17 cellular contexts compared by ENCODE assay signal in the genomic region with DNA sequence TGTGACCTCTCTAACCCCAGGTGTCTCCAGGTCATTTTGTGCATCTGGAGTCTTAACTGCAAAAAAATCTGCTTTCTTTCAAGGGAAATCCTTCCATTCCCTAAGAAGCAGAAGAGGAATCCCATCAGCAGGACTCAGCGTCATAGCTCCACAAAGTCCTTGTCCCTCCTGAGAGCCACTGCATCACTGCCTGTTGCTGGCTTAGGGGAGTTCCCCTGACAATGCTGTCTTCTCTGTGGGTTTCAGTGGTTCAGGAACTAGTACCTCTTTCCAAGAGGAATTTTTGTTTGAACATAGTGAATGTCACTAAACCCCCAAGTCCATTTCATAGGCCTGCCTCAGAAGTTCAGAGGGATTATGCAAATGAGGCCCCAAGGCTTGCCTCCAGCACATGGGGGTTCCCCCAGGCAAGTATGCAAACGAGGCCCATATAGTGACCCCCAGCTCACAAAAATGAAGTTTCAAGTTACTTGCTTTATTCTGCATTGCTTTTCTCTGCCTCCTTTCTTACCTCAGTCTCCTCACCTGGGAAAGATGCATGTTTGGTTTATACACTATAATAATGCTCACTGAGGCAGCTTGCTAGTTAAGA.
A peak's percentile ranks its signal among the peaks of the same experiment; 100 is the strongest.
DNase-seq lines count a peak whose midpoint lies in the region; ATAC-seq and TF ChIP-seq lines count a peak whose summit lies in the region.
"Had no signal": no experiment of that assay in that cellular context is flagged by ENCODE, and none has a peak within 500 bp of the region (broad histone marks: within the 10 kb centered on the region; RNA-seq: fewer than 3 reads in every experiment).

No MANE protein-coding gene starts in this region.

- in situ Hi-C loops in GM13976 (cut with MboI; ENCODE audit: low sequenced_read_pairs, unreplicated experiment): no loop called here

- POLR2A ChIA-PET in RWPE1 (lab: Yijun Ruan, JAX; ENCODE audit: low non-redundant PET): no interaction called here

- H3K27ac ChIP-seq in RWPE1: no peak overlapping the region
- H3K27ac ChIP-seq: A549, esophagus squamous epithelium, left ventricle myocardium inferior, psoas muscle, suprapubic skin had no signal

- no peak for TF ChIP-seq CTCF in GM13976 (IDR thresholded peaks at IDR 0.05; ENCODE audit: borderline replicate concordance, control extremely low read depth, extremely low read depth, insufficient read depth, missing control alignments)
- TF ChIP-seq CTCF in RWPE1 (conservative IDR thresholded peaks at IDR 0.05; ENCODE audit: low read depth): no peak

- CTCF ChIA-PET in RWPE1 (lab: Yijun Ruan, JAX): interaction anchor here (0.5 kb wide), 1 partner anchor 11 kb away, joined by 3 read pairs; no protein-coding TSS in a partner anchor

- ATAC-seq in GM19328 (IDR thresholded peaks at IDR 0.05; ENCODE audit: unreplicated experiment) (peak; percentile 66), HG02571 (IDR thresholded peaks at IDR 0.05; ENCODE audit: unreplicated experiment) (peak; percentile 84), HG03280 (IDR thresholded peaks at IDR 0.05; ENCODE audit: unreplicated experiment) (peak; percentile 81)
- ATAC-seq: A549, psoas muscle had no signal

- DNase-seq in GM13976 (ENCODE audit: low spot score) (peak; percentile 29), HuH-7 (ENCODE audit: low spot score) (no peak), RWPE1 (ENCODE audit: low spot score) (no peak), NCI-H226 (no peak)
- no peak for DNase-seq in activated CD4-positive, CD25-positive, alpha-beta regulatory T cell treated with anti-CD3 and anti-CD28 coated beads, Interleukin-2, amount 50 U/mL, for 72 hours
- DNase-seq: activated CD8-positive, alpha-beta memory T cell treated with anti-CD3 and anti-CD28 coated beads for 24 hours; activated gamma-delta T cell; CD4-positive, alpha-beta T cell; esophagus squamous epithelium; left ventricle myocardium inferior; psoas muscle; stimulated activated CD4-positive, alpha-beta T cell treated with anti-CD3 and anti-CD28 coated beads, Interleukin-12 subunit alpha, Interleukin-12 subunit beta, amount 100 ng/mL, for 4 hours had no signal
